ENCODE assay signal across 16 cellular contexts in the genomic region with DNA sequence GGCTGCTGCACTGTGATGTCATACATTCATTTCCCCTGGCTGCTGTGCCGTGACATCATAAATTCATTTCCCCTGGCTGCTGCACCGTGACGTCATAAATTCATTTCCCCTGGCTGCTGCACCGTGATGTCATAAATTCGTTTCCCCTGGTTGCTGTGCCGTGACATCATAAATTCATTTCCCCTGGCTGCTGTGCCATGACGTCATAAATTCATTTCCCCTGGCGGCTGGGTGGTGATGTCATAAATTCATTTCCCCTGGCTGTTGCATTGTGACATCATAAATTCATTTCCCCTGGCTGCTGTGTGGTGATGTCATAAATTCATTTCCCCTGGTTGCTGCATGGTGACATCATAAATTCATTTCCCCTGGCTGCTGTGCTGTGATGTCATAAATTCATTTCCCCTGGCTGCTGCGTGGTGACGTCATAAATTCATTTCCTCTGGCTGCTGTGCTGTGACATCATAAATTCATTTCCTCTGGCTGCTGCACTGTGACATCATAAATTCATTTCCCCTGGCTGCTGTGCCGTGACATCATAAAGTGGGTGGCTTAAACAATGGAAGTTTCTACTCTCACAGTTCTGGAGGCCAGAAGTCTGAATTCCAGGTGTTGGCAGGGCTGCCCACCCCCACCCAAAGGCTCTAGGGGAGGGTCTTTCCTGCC.
"Had no signal": no experiment of that assay in that cellular context is flagged by ENCODE, and none has a peak within 500 bp of the region (broad histone marks: within the 10 kb centered on the region; RNA-seq: fewer than 3 reads in every experiment).

No MANE protein-coding gene starts in this region.

- H3K4me3 ChIP-seq: cardiac muscle cell, esophagus squamous epithelium, tibial artery had no signal

- H3K36me3 ChIP-seq: cardiac muscle cell, esophagus squamous epithelium, tibial artery, WERI-Rb-1 had no signal

- DNase-seq: activated CD4-positive, alpha-beta T cell treated with anti-CD3 and anti-CD28 coated beads for 36 hours; activated CD8-positive, alpha-beta memory T cell treated with anti-CD3 and anti-CD28 coated beads, Interleukin-2, amount 50 U/mL, for 4 hours; activated CD8-positive, alpha-beta T cell treated with anti-CD3 and anti-CD28 coated beads for 36 hours; esophagus squamous epithelium; foreskin fibroblast; glutamatergic neuron; immature natural killer cell; left cardiac atrium; naive thymus-derived CD4-positive, alpha-beta T cell; posterior cingulate gyrus; stimulated activated CD4-positive, alpha-beta T cell treated with anti-CD3 and anti-CD28 coated beads, Interleukin-4, amount 100 ng/mL, for 4 hours; T1000; tibial artery; WERI-Rb-1 had no signal

- H3K27ac ChIP-seq: cardiac muscle cell, esophagus squamous epithelium, tibial artery, WERI-Rb-1 had no signal

- H3K27me3 ChIP-seq: cardiac muscle cell had no signal

- H3K4me3 Mint-ChIP-seq: activated CD4-positive, alpha-beta T cell treated with anti-CD3 and anti-CD28 coated beads for 36 hours; activated CD8-positive, alpha-beta T cell treated with anti-CD3 and anti-CD28 coated beads for 36 hours; immature natural killer cell; naive thymus-derived CD4-positive, alpha-beta T cell had no signal

- FAIRE-seq: astrocyte had no signal

- H3K4me1 ChIP-seq: tibial artery had no signal

- H3K4me1 Mint-ChIP-seq: activated CD4-positive, alpha-beta T cell treated with anti-CD3 and anti-CD28 coated beads for 36 hours; immature natural killer cell; naive thymus-derived CD4-positive, alpha-beta T cell had no signal

- H3K9me3 ChIP-seq: esophagus squamous epithelium, tibial artery had no signal

- ATAC-seq: activated CD4-positive, alpha-beta T cell treated with anti-CD3 and anti-CD28 coated beads for 36 hours; activated CD8-positive, alpha-beta T cell treated with anti-CD3 and anti-CD28 coated beads for 36 hours; left cardiac atrium; naive thymus-derived CD4-positive, alpha-beta T cell had no signal

- H3K27ac Mint-ChIP-seq: activated CD4-positive, alpha-beta T cell treated with anti-CD3 and anti-CD28 coated beads for 36 hours; activated CD8-positive, alpha-beta T cell treated with anti-CD3 and anti-CD28 coated beads for 36 hours; immature natural killer cell; naive thymus-derived CD4-positive, alpha-beta T cell had no signal
